Comparison of ENCODE assay signal across 1 cellular context in the genomic region with DNA sequence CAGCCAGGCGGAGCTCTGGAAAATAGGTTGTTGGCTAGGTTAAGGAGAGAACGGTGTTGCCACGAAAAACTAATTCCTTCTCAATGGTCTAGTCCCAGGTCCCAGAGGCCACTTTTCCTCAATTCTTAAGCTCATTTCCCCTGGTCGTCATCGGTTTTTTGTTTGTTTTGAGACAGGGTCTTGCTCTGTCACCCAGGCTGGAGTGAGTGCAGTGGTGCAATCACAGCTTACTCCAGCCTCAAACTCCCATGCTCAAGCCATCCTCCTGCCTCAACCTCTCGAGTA.
TF ChIP-seq lines count a peak whose summit lies in the region.

No MANE protein-coding gene starts in this region.

TF ChIP-seq in HEK293, 187 proteins besides CTCF, POLR2A, EP300 and RAD21 (continued from another document):
- TF ChIP-seq, protein P1, sequence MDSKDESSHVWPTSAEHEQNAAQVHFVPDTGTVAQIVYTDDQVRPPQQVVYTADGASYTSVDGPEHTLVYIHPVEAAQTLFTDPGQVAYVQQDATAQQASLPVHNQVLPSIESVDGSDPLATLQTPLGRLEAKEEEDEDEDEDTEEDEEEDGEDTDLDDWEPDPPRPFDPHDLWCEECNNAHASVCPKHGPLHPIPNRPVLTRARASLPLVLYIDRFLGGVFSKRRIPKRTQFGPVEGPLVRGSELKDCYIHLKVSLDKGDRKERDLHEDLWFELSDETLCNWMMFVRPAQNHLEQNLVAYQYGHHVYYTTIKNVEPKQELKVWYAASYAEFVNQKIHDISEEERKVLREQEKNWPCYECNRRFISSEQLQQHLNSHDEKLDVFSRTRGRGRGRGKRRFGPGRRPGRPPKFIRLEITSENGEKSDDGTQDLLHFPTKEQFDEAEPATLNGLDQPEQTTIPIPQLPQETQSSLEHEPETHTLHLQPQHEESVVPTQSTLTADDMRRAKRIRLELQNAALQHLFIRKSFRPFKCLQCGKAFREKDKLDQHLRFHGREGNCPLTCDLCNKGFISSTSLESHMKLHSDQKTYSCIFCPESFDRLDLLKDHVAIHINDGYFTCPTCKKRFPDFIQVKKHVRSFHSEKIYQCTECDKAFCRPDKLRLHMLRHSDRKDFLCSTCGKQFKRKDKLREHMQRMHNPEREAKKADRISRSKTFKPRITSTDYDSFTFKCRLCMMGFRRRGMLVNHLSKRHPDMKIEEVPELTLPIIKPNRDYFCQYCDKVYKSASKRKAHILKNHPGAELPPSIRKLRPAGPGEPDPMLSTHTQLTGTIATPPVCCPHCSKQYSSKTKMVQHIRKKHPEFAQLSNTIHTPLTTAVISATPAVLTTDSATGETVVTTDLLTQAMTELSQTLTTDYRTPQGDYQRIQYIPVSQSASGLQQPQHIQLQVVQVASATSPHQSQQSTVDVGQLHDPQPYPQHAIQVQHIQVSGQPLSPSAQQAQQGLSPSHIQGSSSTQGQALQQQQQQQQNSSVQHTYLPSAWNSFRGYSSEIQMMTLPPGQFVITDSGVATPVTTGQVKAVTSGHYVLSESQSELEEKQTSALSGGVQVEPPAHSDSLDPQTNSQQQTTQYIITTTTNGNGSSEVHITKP (tag by site-specific recombination; IDR thresholded peaks at IDR 0.05): peak; percentile 85
- TF ChIP-seq ZNF10 (tag by site-specific recombination; IDR thresholded peaks at IDR 0.05): no peak
- 0 out of 2 replicates have a peak, but pooled peaks have one; percentile 2 for TF ChIP-seq ZNF629 (tag by site-specific recombination; IDR thresholded peaks at IDR 0.05)
- TF ChIP-seq, protein P2, sequence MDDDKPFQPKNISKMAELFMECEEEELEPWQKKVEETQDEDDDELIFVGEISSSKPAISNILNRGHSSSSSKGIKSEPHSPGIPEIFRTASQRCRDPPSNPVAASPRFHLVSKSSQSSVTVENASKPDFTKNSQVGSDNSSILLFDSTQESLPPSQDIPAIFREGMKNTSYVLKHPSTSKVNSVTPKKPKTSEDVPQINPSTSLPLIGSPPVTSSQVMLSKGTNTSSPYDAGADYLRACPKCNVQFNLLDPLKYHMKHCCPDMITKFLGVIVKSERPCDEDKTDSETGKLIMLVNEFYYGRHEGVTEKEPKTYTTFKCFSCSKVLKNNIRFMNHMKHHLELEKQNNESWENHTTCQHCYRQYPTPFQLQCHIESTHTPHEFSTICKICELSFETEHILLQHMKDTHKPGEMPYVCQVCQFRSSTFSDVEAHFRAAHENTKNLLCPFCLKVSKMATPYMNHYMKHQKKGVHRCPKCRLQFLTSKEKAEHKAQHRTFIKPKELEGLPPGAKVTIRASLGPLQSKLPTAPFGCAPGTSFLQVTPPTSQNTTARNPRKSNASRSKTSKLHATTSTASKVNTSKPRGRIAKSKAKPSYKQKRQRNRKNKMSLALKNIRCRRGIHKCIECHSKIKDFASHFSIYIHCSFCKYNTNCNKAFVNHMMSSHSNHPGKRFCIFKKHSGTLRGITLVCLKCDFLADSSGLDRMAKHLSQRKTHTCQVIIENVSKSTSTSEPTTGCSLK (tag by site-specific recombination; IDR thresholded peaks at IDR 0.05): no peak
- no peak for TF ChIP-seq ZBTB1 (tag by site-specific recombination; IDR thresholded peaks at IDR 0.05)
- TF ChIP-seq BCL11A (tag by site-specific recombination; IDR thresholded peaks at IDR 0.05; ENCODE audit: low read depth): no peak
- no peak for TF ChIP-seq ZNF791 (tag by site-specific recombination; IDR thresholded peaks at IDR 0.05)
- 0 out of 2 replicates have a peak, but pooled peaks have one; percentile 23 for TF ChIP-seq KLF9 (tag by site-specific recombination; IDR thresholded peaks at IDR 0.05; ENCODE audit: low read depth)
- TF ChIP-seq ZSCAN30 (tag by site-specific recombination; IDR thresholded peaks at IDR 0.05): no peak
- TF ChIP-seq ZNF521 (tag by site-specific recombination; IDR thresholded peaks at IDR 0.05): no peak
- no peak for TF ChIP-seq ZNF707 (tag by site-specific recombination; IDR thresholded peaks at IDR 0.05)
- TF ChIP-seq ZNF169 (tag by site-specific recombination; IDR thresholded peaks at IDR 0.05): no peak
- no peak for TF ChIP-seq HOXC10 (CRISPR knock-in tag; IDR thresholded peaks at IDR 0.05)
